ENCODE assay signal across 1 cellular context in the genomic region with DNA sequence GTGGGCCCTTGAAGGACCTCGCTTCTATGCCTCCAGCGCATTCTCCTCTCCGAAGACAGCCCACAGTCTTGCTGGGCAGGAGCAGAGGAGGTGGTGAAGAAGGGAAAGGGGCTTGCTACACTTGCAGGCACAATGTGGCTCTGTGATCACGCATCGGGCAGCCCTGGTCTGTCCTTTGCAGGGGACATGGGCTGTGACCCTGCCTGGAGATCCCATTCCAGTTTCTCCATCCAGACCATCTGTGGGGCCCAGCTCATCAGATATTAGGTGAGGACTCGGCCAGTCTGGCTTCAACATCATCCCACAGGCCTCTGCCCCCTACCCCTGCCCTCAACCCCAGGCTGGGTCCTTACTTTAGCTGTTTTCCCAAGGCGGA.
TF ChIP-seq lines count a peak whose summit lies in the region.

No MANE protein-coding gene starts in this region.

TF ChIP-seq in HepG2, 621 proteins besides CTCF, POLR2A, EP300 and RAD21 (continued from another document):
- TF ChIP-seq, protein P1, sequence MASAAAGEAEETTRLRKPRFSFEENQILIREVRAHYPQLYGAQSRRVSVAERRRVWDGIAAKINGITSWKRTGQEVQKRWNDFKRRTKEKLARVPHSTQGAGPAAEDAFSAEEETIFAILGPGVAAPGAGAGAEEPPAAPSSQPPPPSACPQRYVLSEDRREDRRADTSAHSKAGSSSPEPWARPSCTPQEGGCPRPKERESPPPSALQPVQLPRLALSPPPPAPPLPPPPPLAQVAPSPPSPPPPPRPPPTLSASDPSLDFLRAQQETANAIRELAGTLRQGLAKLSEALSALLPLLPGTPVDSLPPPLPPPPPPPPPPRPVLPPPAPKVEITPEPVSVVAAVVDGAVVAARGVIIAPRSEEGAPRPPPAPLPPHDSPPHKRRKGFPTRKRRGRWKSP (CRISPR knock-in tag; IDR thresholded peaks at IDR 0.05) = no peak
- no peak for TF ChIP-seq SALL2 (CRISPR knock-in tag; IDR thresholded peaks at IDR 0.05)
- TF ChIP-seq ZNF333 (CRISPR knock-in tag; IDR thresholded peaks at IDR 0.05; ENCODE audit: borderline replicate concordance) = no peak
- TF ChIP-seq PHF20 (CRISPR knock-in tag; IDR thresholded peaks at IDR 0.05) = 0 out of 2 replicates have a peak, but pooled peaks have one; percentile 5
- no peak for TF ChIP-seq KAT2B (IDR thresholded peaks at IDR 0.05; ENCODE audit: borderline replicate concordance, low read depth, low read length)
- TF ChIP-seq PHF21A (CRISPR knock-in tag; IDR thresholded peaks at IDR 0.05) = no peak
- TF ChIP-seq POLR2G (IDR thresholded peaks at IDR 0.05; ENCODE audit: low read depth, low read length) = peak; percentile 31
- 0 out of 2 replicates have a peak, but pooled peaks have one; percentile 2 for TF ChIP-seq MIER3 (CRISPR knock-in tag; IDR thresholded peaks at IDR 0.05; ENCODE audit: borderline replicate concordance)
- TF ChIP-seq, protein P2, sequence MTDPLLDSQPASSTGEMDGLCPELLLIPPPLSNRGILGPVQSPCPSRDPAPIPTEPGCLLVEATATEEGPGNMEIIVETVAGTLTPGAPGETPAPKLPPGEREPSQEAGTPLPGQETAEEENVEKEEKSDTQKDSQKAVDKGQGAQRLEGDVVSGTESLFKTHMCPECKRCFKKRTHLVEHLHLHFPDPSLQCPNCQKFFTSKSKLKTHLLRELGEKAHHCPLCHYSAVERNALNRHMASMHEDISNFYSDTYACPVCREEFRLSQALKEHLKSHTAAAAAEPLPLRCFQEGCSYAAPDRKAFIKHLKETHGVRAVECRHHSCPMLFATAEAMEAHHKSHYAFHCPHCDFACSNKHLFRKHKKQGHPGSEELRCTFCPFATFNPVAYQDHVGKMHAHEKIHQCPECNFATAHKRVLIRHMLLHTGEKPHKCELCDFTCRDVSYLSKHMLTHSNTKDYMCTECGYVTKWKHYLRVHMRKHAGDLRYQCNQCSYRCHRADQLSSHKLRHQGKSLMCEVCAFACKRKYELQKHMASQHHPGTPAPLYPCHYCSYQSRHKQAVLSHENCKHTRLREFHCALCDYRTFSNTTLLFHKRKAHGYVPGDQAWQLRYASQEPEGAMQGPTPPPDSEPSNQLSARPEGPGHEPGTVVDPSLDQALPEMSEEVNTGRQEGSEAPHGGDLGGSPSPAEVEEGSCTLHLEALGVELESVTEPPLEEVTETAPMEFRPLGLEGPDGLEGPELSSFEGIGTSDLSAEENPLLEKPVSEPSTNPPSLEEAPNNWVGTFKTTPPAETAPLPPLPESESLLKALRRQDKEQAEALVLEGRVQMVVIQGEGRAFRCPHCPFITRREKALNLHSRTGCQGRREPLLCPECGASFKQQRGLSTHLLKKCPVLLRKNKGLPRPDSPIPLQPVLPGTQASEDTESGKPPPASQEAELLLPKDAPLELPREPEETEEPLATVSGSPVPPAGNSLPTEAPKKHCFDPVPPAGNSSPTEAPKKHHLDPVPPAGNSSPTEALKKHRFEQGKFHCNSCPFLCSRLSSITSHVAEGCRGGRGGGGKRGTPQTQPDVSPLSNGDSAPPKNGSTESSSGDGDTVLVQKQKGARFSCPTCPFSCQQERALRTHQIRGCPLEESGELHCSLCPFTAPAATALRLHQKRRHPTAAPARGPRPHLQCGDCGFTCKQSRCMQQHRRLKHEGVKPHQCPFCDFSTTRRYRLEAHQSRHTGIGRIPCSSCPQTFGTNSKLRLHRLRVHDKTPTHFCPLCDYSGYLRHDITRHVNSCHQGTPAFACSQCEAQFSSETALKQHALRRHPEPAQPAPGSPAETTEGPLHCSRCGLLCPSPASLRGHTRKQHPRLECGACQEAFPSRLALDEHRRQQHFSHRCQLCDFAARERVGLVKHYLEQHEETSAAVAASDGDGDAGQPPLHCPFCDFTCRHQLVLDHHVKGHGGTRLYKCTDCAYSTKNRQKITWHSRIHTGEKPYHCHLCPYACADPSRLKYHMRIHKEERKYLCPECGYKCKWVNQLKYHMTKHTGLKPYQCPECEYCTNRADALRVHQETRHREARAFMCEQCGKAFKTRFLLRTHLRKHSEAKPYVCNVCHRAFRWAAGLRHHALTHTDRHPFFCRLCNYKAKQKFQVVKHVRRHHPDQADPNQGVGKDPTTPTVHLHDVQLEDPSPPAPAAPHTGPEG (CRISPR knock-in tag; IDR thresholded peaks at IDR 0.05) = 0 out of 2 replicates have a peak, but pooled peaks have one; percentile 8
- peak; percentile 3; the same call in 1 of the 2 replicates for TF ChIP-seq ZNF737 (CRISPR knock-in tag; IDR thresholded peaks at IDR 0.05; ENCODE audit: borderline replicate concordance)
- TF ChIP-seq SNAPC2 (CRISPR knock-in tag; IDR thresholded peaks at IDR 0.05) = no peak
- no peak; the same call in 1 of the 2 replicates for TF ChIP-seq ZNF777 (CRISPR knock-in tag; IDR thresholded peaks at IDR 0.05)
- TF ChIP-seq HOXA3 (CRISPR knock-in tag; IDR thresholded peaks at IDR 0.05) = peak; percentile 8; the same call in 1 of the 2 replicates
- no peak for TF ChIP-seq ERF (CRISPR knock-in tag; IDR thresholded peaks at IDR 0.05)
- no peak for TF ChIP-seq HOXA9 (CRISPR knock-in tag; IDR thresholded peaks at IDR 0.05; ENCODE audit: borderline replicate concordance)
- TF ChIP-seq ZNF788 (CRISPR knock-in tag; IDR thresholded peaks at IDR 0.05; ENCODE audit: borderline replicate concordance) = no peak
- TF ChIP-seq GATAD1 (CRISPR knock-in tag; IDR thresholded peaks at IDR 0.05) = no peak
- TF ChIP-seq ZNF558 (CRISPR knock-in tag; IDR thresholded peaks at IDR 0.05; ENCODE audit: borderline replicate concordance) = 0 out of 2 replicates have a peak, but pooled peaks have one; percentile 10
- TF ChIP-seq CEBPB (IDR thresholded peaks at IDR 0.05; ENCODE audit: borderline replicate concordance, low read depth, low read length) = no peak
- no peak for TF ChIP-seq PAWR (CRISPR knock-in tag; IDR thresholded peaks at IDR 0.05; ENCODE audit: borderline replicate concordance)
- no peak; the same call in 1 of the 2 replicates for TF ChIP-seq POLR2AphosphoS2 (IDR thresholded peaks at IDR 0.05; ENCODE audit: low read depth, low read length)
- 0 out of 2 replicates have a peak, but pooled peaks have one; percentile 23 for TF ChIP-seq FOXA3 (CRISPR knock-in tag; IDR thresholded peaks at IDR 0.05)
- 0 out of 2 replicates have a peak, but pooled peaks have one; percentile 5 for TF ChIP-seq ZNF749 (CRISPR knock-in tag; IDR thresholded peaks at IDR 0.05; ENCODE audit: borderline replicate concordance)
- TF ChIP-seq YEATS2 (CRISPR knock-in tag; IDR thresholded peaks at IDR 0.05; ENCODE audit: borderline replicate concordance) = no peak
- no peak for TF ChIP-seq ZNF615 (CRISPR knock-in tag; IDR thresholded peaks at IDR 0.05; ENCODE audit: borderline replicate concordance)
- no peak for TF ChIP-seq HOXD1 (CRISPR knock-in tag; IDR thresholded peaks at IDR 0.05)
- no peak for TF ChIP-seq RXRA (CRISPR knock-in tag; IDR thresholded peaks at IDR 0.05)
- TF ChIP-seq RBM22 (optimal IDR thresholded peaks at IDR 0.05; ENCODE audit: low read length) = peak; percentile 71
- no peak for TF ChIP-seq ZNF263 (CRISPR knock-in tag; IDR thresholded peaks at IDR 0.05)
TF ChIP-seq in HepG2: peak in this region for 17.
